Comparison of ENCODE assay signal across 8 cellular contexts in genomic region chr3:61562810-61563613, GRCh38. TPM values are rescaled to one million over a fixed set of nuclear protein-coding genes. Genes with fewer than 3 reads are reported as not detected.
DNase-seq lines count a peak whose midpoint lies in the region; FAIRE-seq and TF ChIP-seq lines count a peak whose summit lies in the region.

No MANE protein-coding gene starts in this region.

- H2AFZ ChIP-seq in MM.1S (ENCODE audit: low read length), result no peak overlapping the region

- peaks cover 47% of the 10 kb centered on the region for H3K79me2 ChIP-seq in MM.1S (ENCODE audit: low read length)

- POLR2A ChIA-PET in Caco-2 (lab: Charles Lee), result no interaction called here

- no peaks in the 10 kb centered on the region for H3K27me3 Mint-ChIP-seq in Caco-2 (ENCODE audit: insufficient read depth, unreplicated experiment)

- no peaks in the 10 kb centered on the region for H3K9me2 ChIP-seq in MM.1S (replicated peaks; ENCODE audit: insufficient read depth, low read length)

- no peak overlapping the region for H3K27ac ChIP-seq in MM.1S (ENCODE audit: low read length)
- no peak overlapping the region for H3K27ac ChIP-seq in duodenal mucosa (ENCODE audit: low read depth, low read length)
- H3K27ac ChIP-seq in mesodermal cell (ENCODE audit: low read depth, low read length, severe bottlenecking), result no peak overlapping the region
- peak overlapping the region; percentile 95 to 98 for H3K27ac ChIP-seq in uterus

- H3K36me3 ChIP-seq in Caco-2 (ENCODE audit: control insufficient read depth, insufficient read depth, low read length) (no peaks in the 10 kb centered on the region), MM.1S (replicated peaks; ENCODE audit: insufficient read depth, low read length) (no peaks in the 10 kb centered on the region), duodenal mucosa (ENCODE audit: control insufficient read depth in 1 of 2, insufficient read depth in 2 of 2, low read length in 2 of 2) (no peaks in the 10 kb centered on the region), mesodermal cell (ENCODE audit: control insufficient read depth, insufficient read depth, low read length) (no peaks in the 10 kb centered on the region), uterus (no peaks in the 10 kb centered on the region)

- H3K27me3 ChIP-seq in Caco-2 (replicated peaks; ENCODE audit: control insufficient read depth, insufficient read depth, low read length) (no peaks in the 10 kb centered on the region), MM.1S (replicated peaks; ENCODE audit: insufficient read depth, low read length) (no peaks in the 10 kb centered on the region), duodenal mucosa (ENCODE audit: control insufficient read depth in 1 of 2, insufficient read depth in 2 of 2, low read length in 2 of 2) (peaks cover 0 to 6% of the 10 kb centered on the region in 2 donors), uterus (no peaks in the 10 kb centered on the region)

- peak overlapping the region; percentile 61 for H3K27ac Mint-ChIP-seq in Caco-2 (ENCODE audit: unreplicated experiment)

- TF ChIP-seq CTCF in Caco-2 (IDR thresholded peaks at IDR 0.05; ENCODE audit: insufficient read depth in 1 of 2, low read depth in 1 of 2, low read length in 1 of 2, severe bottlenecking in 1 of 2, unreplicated experiment in 1 of 2) (no peak), MM.1S (IDR thresholded peaks at IDR 0.05; ENCODE audit: low read length) (no peak), uterus (IDR thresholded peaks at IDR 0.05) (no peak)

- no peaks in the 10 kb centered on the region for H4K20me1 ChIP-seq in MM.1S (ENCODE audit: insufficient read depth, low read length)

- CTCF ChIA-PET in Caco-2 (lab: Charles Lee), result no interaction called here

- H3K4me1 ChIP-seq in Caco-2 (peaks cover 8% of the 10 kb centered on the region), MM.1S (ENCODE audit: low read length) (no peaks in the 10 kb centered on the region), duodenal mucosa (ENCODE audit: control insufficient read depth in 1 of 2, insufficient read depth in 2 of 2, low read length in 2 of 2) (peaks cover 13 to 14% of the 10 kb centered on the region in 2 donors), mesodermal cell (ENCODE audit: control insufficient read depth, insufficient read depth, low read length, poor library complexity, severe bottlenecking) (peaks cover 11% of the 10 kb centered on the region), uterus (no peaks in the 10 kb centered on the region)

- TF ChIP-seq POLR2A in uterus (IDR thresholded peaks at IDR 0.05) (no peak), H54 (IDR thresholded peaks at IDR 0.05; ENCODE audit: low read depth, low read length) (no peak)

- WGBS in mesodermal cell (ENCODE audit: insufficient coverage in 2 of 2), 2 experiments, result 0% methylated on average over 34 to 47 of the region's 54 CpGs

- H3K9ac ChIP-seq in MM.1S (ENCODE audit: low read length) (peak overlapping the region; percentile 75; the same call in 1 of the 2 replicates), duodenal mucosa (ENCODE audit: low read depth in 1 of 2, low read length in 2 of 2) (peak overlapping the region; percentile 52 to 66)

- FAIRE-seq in H54 (lab: Jason Lieb, UNC), result no peak

- H3K4me1 Mint-ChIP-seq in Caco-2 (ENCODE audit: low read depth, unreplicated experiment), result peaks cover 6% of the 10 kb centered on the region

- H3K36me3 Mint-ChIP-seq in Caco-2 (ENCODE audit: insufficient read depth, unreplicated experiment), result peaks cover 19% of the 10 kb centered on the region

- H3K4me3 ChIP-seq in Caco-2 (ENCODE audit: low read depth, low read length) (peak overlapping the region; percentile 87), MM.1S (ENCODE audit: low read length) (peak overlapping the region; percentile 93), duodenal mucosa (ENCODE audit: low read depth in 1 of 2, low read length in 2 of 2) (peak overlapping the region; percentile 82 to 85), mesodermal cell (ENCODE audit: extremely low read depth, insufficient read depth, low read length, poor library complexity, severe bottlenecking) (peak overlapping the region; percentile 90), uterus (peak overlapping the region; percentile 77 to 86)

- no TSS peak for BruUV-seq in Caco-2 (replicated peaks; lab: Mats Ljungman, UMichigan)

- DNase-seq in Caco-2, result peak in 1 of 2 experiments; percentile 40
- peak; percentile 24 for DNase-seq in MM.1S
- peak; percentile 21 to 37 for DNase-seq in uterus
- DNase-seq in SHP77 (lab: John Stamatoyannopoulos, UW), result no peak
- DNase-seq in SKM-1 (lab: John Stamatoyannopoulos, UW; ENCODE audit: unreplicated experiment), result no peak
- no peak for DNase-seq in H54 (ENCODE audit: insufficient read length, low spot score)

- intact Hi-C loops in Caco-2 (cut with micrococcal nuclease; ENCODE audit: unreplicated experiment), result loop anchor here (5.0 kb wide), 2 partner anchors 164 to 214 kb away; no protein-coding TSS in a partner anchor
- intact Hi-C loops in uterus (cut with DNase I; ENCODE audit: low total_unique reads), result loop anchor here (5.0 kb wide), 1 partner anchor 624 kb away; no protein-coding TSS in a partner anchor

- peaks cover 13% of the 10 kb centered on the region for H3F3A ChIP-seq in MM.1S (ENCODE audit: insufficient read depth, low read length)

- peak overlapping the region; percentile 90 for H3K4me2 ChIP-seq in MM.1S (ENCODE audit: low read depth, low read length)

- no peaks in the 10 kb centered on the region for H3K9me3 ChIP-seq in Caco-2
- H3K9me3 ChIP-seq in MM.1S (replicated peaks; ENCODE audit: insufficient read depth, low read length), result no peaks in the 10 kb centered on the region
- H3K9me3 ChIP-seq in duodenal mucosa (ENCODE audit: control insufficient read depth in 1 of 2, low read length in 2 of 2), result no peaks in the 10 kb centered on the region
- H3K9me3 ChIP-seq in mesodermal cell (ENCODE audit: control insufficient read depth, low read length), result peaks cover 11% of the 10 kb centered on the region
- peaks cover 0 to 4% of the 10 kb centered on the region in 2 donors for H3K9me3 ChIP-seq in uterus

- H3K4me3 Mint-ChIP-seq in Caco-2 (ENCODE audit: unreplicated experiment), result peak overlapping the region; percentile 86

- H3K9me3 Mint-ChIP-seq in Caco-2 (ENCODE audit: unreplicated experiment), result no peaks in the 10 kb centered on the region

RNA-seq across cellular contexts. Expression of gene PTPRG, which starts 1.6 kb away (rescaled TPM):
- 46.4 and 46.5 TPM in 2 replicates for total RNA-seq in Caco-2 (2022)
- polyA plus RNA-seq in mesodermal cell (2013, experiment 1 of 2), result 57.2 TPM
- 46.6 TPM for polyA plus RNA-seq in mesodermal cell (2013, experiment 2 of 2)
- total RNA-seq in uterus, result 100 to 1,000 TPM in 1 of 4 donors, 10 to 100 TPM in 3; 43.5 to 136 (median 62.6) TPM

Comparison
In these comparisons a context has a peak if more than half of its experiments do, and no peak if none do; other contexts are left out.
1. DNase-seq: peak in MM.1S (single experiment) and uterus (2 of 2); none in SHP77 (0 of 2), SKM-1 (single experiment) and H54 (single experiment).
2. H3K27ac ChIP-seq: peak in uterus (2 of 2); none in MM.1S (single experiment), duodenal mucosa (single experiment) and mesodermal cell (single experiment).
3. Peak in every context shown above with its lines, with median percentiles within 50 percentile points of each other: H3K4me3 ChIP-seq.